In the genomic region with DNA sequence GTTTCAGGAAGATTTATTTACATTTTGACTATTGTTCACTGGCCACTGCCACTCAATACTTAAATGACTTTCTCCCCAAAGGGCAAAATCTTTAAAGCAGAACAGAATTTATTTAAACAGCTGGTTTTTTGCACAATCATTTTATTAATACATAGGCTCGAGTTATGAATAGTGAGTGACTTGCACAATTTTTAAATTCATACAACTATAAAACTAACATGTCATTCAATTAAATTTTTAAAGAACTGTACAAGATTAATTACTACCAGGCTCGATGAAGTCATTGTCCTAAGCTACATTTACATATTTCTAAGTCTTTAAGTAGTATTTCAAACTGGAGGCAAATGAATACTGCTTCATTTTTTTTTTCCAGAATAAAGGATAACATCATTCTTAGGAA, we compare ENCODE assay signal across 14 cellular contexts.
DNase-seq lines count a peak whose midpoint lies in the region; ATAC-seq and TF ChIP-seq lines count a peak whose summit lies in the region.
"Had no signal": no experiment of that assay in that cellular context is flagged by ENCODE, and none has a peak within 500 bp of the region (broad histone marks: within the 10 kb centered on the region; RNA-seq: fewer than 3 reads in every experiment).

No MANE protein-coding gene starts in this region.

- H3K9ac ChIP-seq in IMR-90 (ENCODE audit: low read depth, low read length) (no peak overlapping the region), PC-3 (ENCODE audit: low read length) (no peak overlapping the region)
- H3K9ac ChIP-seq: GM23248 had no signal

- H3K9me1 ChIP-seq in IMR-90 (ENCODE audit: insufficient read depth, low read length): no peaks in the 10 kb centered on the region

- no peaks in the 10 kb centered on the region for H3K79me1 ChIP-seq in IMR-90 (ENCODE audit: low read depth in 1 of 2, low read length in 2 of 2)

- H2AFZ ChIP-seq in IMR-90 (replicated peaks; ENCODE audit: low read length, poor library complexity): no peak overlapping the region
- no peak overlapping the region for H2AFZ ChIP-seq in PC-3 (ENCODE audit: low read length)
- H2AFZ ChIP-seq: GM23248 had no signal

- no peak overlapping the region for H4K91ac ChIP-seq in IMR-90 (ENCODE audit: insufficient read depth, low read depth, low read length)

- H3K79me2 ChIP-seq in PC-3 (ENCODE audit: low read length): no peaks in the 10 kb centered on the region

- WGBS in IMR-90 (ENCODE audit: extremely low coverage in 2 of 2, insufficient read length in 1 of 2), 2 experiments: no CpG with 5 or more reads among the region's 2 CpGs

- in situ Hi-C loops in IMR-90 (cut with MboI; ENCODE audit: low sequenced_read_pairs): loop anchor here (5.0 kb wide), 1 partner anchor 494 kb away; a partner anchor contains a TSS

- POLR2A ChIA-PET in IMR-90 (lab: Charles Lee; ENCODE audit: unreplicated experiment): no interaction called here
- POLR2A ChIA-PET in PC-3 (lab: Charles Lee; ENCODE audit: unreplicated experiment): no interaction called here

- H3K9me3 ChIP-seq in IMR-90 (ENCODE audit: control insufficient read depth, insufficient read depth, low read length) (no peaks in the 10 kb centered on the region), PC-3 (ENCODE audit: low read length) (no peaks in the 10 kb centered on the region), tibial artery (no peaks in the 10 kb centered on the region), BE2C (no peaks in the 10 kb centered on the region)

- DNase-seq in IMR-90 (no peak), PC-3 (peak; percentile 5), fibroblast of gingiva (ENCODE audit: low read depth) (peak; percentile 81), tibial artery (no peak), sciatic nerve (ENCODE audit: low spot score) (no peak), BE2C (no peak), kidney glomerular epithelial cell (lab: John Stamatoyannopoulos, UW) (no peak)
- DNase-seq: C1 segment of cervical spinal cord; Calu3; CD4-positive, alpha-beta T cell; DMS 273 treated with DMSO at 0.1 percent for 48 hours; DMS79; GM23248 had no signal

- H2AK9ac ChIP-seq in IMR-90 (replicated peaks; ENCODE audit: low read depth, low read length, poor library complexity): no peak overlapping the region

- no TSS peak for BruUV-seq in IMR-90 (replicated peaks; lab: Mats Ljungman, UMichigan)
- no TSS peak for BruUV-seq in PC-3 (replicated peaks; lab: Mats Ljungman, UMichigan)

- no peak overlapping the region for H4K8ac ChIP-seq in IMR-90 (ENCODE audit: low read depth in 2 of 2, low read length in 2 of 2)

- no peak for TF ChIP-seq RAD21 in IMR-90 (IDR thresholded peaks at IDR 0.05; ENCODE audit: low read length)

- TF ChIP-seq POLR2A in IMR-90 (IDR thresholded peaks at IDR 0.05; ENCODE audit: low read depth, low read length): no peak

- ATAC-seq in IMR-90 (ENCODE audit: low read depth) (no peak), PC-3 (no peak), sciatic nerve (no peak)
- ATAC-seq: GM12878 had no signal

- H3K56ac ChIP-seq in IMR-90 (ENCODE audit: extremely low read depth, insufficient read depth, low read length): no peak overlapping the region

- no peak overlapping the region for H3K18ac ChIP-seq in IMR-90 (ENCODE audit: low read depth, low read length)

- CTCF ChIA-PET in IMR-90 (lab: Yijun Ruan, JAX) (interaction anchor here (0.6 to 2.0 kb wide), 9 partner anchors 11 to 1951 kb away, joined by 3 to 18 read pairs (median 3); a partner anchor contains a TSS), PC-3 (lab: Charles Lee) (no interaction called here)

- H3K4me2 ChIP-seq in IMR-90 (ENCODE audit: low read depth, low read length) (no peak overlapping the region), PC-3 (ENCODE audit: low read length) (no peak overlapping the region)

- no peaks in the 10 kb centered on the region for H3F3A ChIP-seq in PC-3 (ENCODE audit: low read length, unreplicated experiment)

- H3K9me2 ChIP-seq in PC-3 (replicated peaks; ENCODE audit: low read length): no peaks in the 10 kb centered on the region

- no peak overlapping the region for H2BK120ac ChIP-seq in IMR-90 (ENCODE audit: low read depth, low read length)

- H2BK5ac ChIP-seq in IMR-90 (ENCODE audit: low read depth, low read length, poor library complexity, severe bottlenecking): no peak overlapping the region

- H3K27ac ChIP-seq in IMR-90 (ENCODE audit: insufficient read depth, low read length) (no peak overlapping the region), PC-3 (ENCODE audit: low read length) (no peak overlapping the region), tibial artery (peak overlapping the region; percentile 79 to 83)
- H3K27ac ChIP-seq: GM23248 had no signal

- H3K36me3 ChIP-seq in IMR-90 (ENCODE audit: control insufficient read depth, insufficient read depth, low read length) (no peaks in the 10 kb centered on the region), PC-3 (ENCODE audit: low read depth, low read length) (no peaks in the 10 kb centered on the region), tibial artery (no peaks in the 10 kb centered on the region), BE2C (no peaks in the 10 kb centered on the region)

- no peak overlapping the region for H2BK20ac ChIP-seq in IMR-90 (ENCODE audit: low read depth, low read length)

- no peak overlapping the region for H3K23ac ChIP-seq in IMR-90 (ENCODE audit: low read depth, low read length)

- dilution Hi-C loops in IMR-90 (cut with HindIII; ENCODE audit: low sequenced_read_pairs, unreplicated experiment): no loop called here

- H3K4me1 ChIP-seq in IMR-90 (ENCODE audit: control insufficient read depth, insufficient read depth, low read length) (no peaks in the 10 kb centered on the region; the same call in 1 of the 2 replicates), PC-3 (ENCODE audit: insufficient read depth, low read length) (peaks cover 7% of the 10 kb centered on the region; the same call in 1 of the 2 replicates), tibial artery (peaks cover 0 to 44% (median 0%) of the 10 kb centered on the region in 4 donors), BE2C (no peaks in the 10 kb centered on the region)

- H2BK15ac ChIP-seq in IMR-90 (ENCODE audit: low read depth, low read length): no peak overlapping the region

- intact Hi-C loops in IMR-90 (cut with micrococcal nuclease) (loop anchor here (2.0 to 10.0 kb wide), 3 partner anchors 137 to 487 kb away; no protein-coding TSS in a partner anchor), PC-3 (cut with micrococcal nuclease) (loop anchor here (5.0 kb wide), 1 partner anchor 484 kb away; a partner anchor contains a TSS), tibial artery (cut with DNase I; ENCODE audit: low total_unique reads) (loop anchor here (2.0 to 5.0 kb wide), 2 partner anchors 299 to 495 kb away; a partner anchor contains a TSS), sciatic nerve (cut with DNase I) (no loop called here)

- no peak overlapping the region for H3K14ac ChIP-seq in IMR-90 (replicated peaks; ENCODE audit: low read depth, low read length)

- no peaks in the 10 kb centered on the region for H4K20me1 ChIP-seq in IMR-90 (ENCODE audit: insufficient read depth, low read length)
- H4K20me1 ChIP-seq in PC-3 (ENCODE audit: low read length): no peaks in the 10 kb centered on the region

- TF ChIP-seq CTCF in IMR-90 (conservative IDR thresholded peaks at IDR 0.05; ENCODE audit: low read depth, low read length) (no peak), PC-3 (conservative IDR thresholded peaks at IDR 0.05; ENCODE audit: low read depth, low read length) (no peak), tibial artery (IDR thresholded peaks at IDR 0.05) (no peak), BE2C (IDR thresholded peaks at IDR 0.05; ENCODE audit: low read depth, low read length) (no peak)

- H3K4ac ChIP-seq in IMR-90 (ENCODE audit: low read depth, low read length): no peak overlapping the region

- H2AK5ac ChIP-seq in IMR-90 (ENCODE audit: low read depth, low read length): no peak overlapping the region

- no peaks in the 10 kb centered on the region for H3K27me3 ChIP-seq in IMR-90 (ENCODE audit: control insufficient read depth, insufficient read depth, low read length)
- no peaks in the 10 kb centered on the region for H3K27me3 ChIP-seq in PC-3 (ENCODE audit: low read length)
- H3K27me3 ChIP-seq in tibial artery: no peaks in the 10 kb centered on the region
- peaks cover 41% of the 10 kb centered on the region for H3K27me3 ChIP-seq in BE2C

- H4K5ac ChIP-seq in IMR-90 (ENCODE audit: low read depth, low read length): no peak overlapping the region

- H3K4me3 ChIP-seq in IMR-90 (ENCODE audit: insufficient read depth, low read depth, low read length) (no peak overlapping the region), PC-3 (ENCODE audit: low read length) (no peak overlapping the region), tibial artery (no peak overlapping the region), BE2C (ENCODE audit: low read depth, low read length) (no peak overlapping the region)
- H3K4me3 ChIP-seq: GM12878, GM23248 had no signal

TF ChIP-seq in IMR-90, 13 proteins besides CTCF, POLR2A, EP300 and RAD21:
- TF ChIP-seq CHD1 (IDR thresholded peaks at IDR 0.05; ENCODE audit: low read depth, low read length) (no peak), FOS (IDR thresholded peaks at IDR 0.05; ENCODE audit: low read depth, low read length) (no peak), CEBPB (IDR thresholded peaks at IDR 0.05; ENCODE audit: low read depth, low read length) (no peak), NFE2L2 (IDR thresholded peaks at IDR 0.05; ENCODE audit: low read depth, low read length) (peak; percentile 38; the same call in 1 of the 2 replicates)
- TF ChIP-seq, protein P1, sequence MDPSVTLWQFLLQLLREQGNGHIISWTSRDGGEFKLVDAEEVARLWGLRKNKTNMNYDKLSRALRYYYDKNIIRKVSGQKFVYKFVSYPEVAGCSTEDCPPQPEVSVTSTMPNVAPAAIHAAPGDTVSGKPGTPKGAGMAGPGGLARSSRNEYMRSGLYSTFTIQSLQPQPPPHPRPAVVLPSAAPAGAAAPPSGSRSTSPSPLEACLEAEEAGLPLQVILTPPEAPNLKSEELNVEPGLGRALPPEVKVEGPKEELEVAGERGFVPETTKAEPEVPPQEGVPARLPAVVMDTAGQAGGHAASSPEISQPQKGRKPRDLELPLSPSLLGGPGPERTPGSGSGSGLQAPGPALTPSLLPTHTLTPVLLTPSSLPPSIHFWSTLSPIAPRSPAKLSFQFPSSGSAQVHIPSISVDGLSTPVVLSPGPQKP (IDR thresholded peaks at IDR 0.05; ENCODE audit: borderline replicate concordance, low read depth, low read length): no peak

Comparison
In these comparisons a context has a peak if more than half of its experiments do, and no peak if none do; other contexts are left out.
1. DNase-seq: peak in PC-3 (single experiment) and fibroblast of gingiva (single experiment); none in IMR-90 (single experiment), tibial artery (0 of 2), sciatic nerve (single experiment), BE2C (single experiment) and kidney glomerular epithelial cell (single experiment).
2. H3K27ac ChIP-seq: peak in tibial artery (2 of 2); none in IMR-90 (single experiment) and PC-3 (single experiment).